Comparison of ENCODE assay signal across 17 cellular contexts in genomic region chr3:129836381-129837056, GRCh38. TPM values are rescaled to one million over a fixed set of nuclear protein-coding genes. Genes with fewer than 3 reads are reported as not detected.
DNase-seq lines count a peak whose midpoint lies in the region; ATAC-seq and TF ChIP-seq lines count a peak whose summit lies in the region.
"Had no signal": no experiment of that assay in that cellular context is flagged by ENCODE, and none has a peak within 500 bp of the region (broad histone marks: within the 10 kb centered on the region; RNA-seq: fewer than 3 reads in every experiment).

No MANE protein-coding gene starts in this region.

- no CpG with 5 or more reads among the region's 2 CpGs for WGBS in mesendoderm (ENCODE audit: extremely low coverage, insufficient coverage, low lambda C conversion rate)

- peaks cover 27% of the 10 kb centered on the region for H3K4me1 Mint-ChIP-seq in Calu3 (ENCODE audit: low read depth, unreplicated experiment)
- H3K4me1 Mint-ChIP-seq: activated B cell treated with CpG ODN at 0.5 μM for 24 hours had no signal

- H3K4me3 Mint-ChIP-seq in Calu3 (ENCODE audit: low read depth, unreplicated experiment), result no peak overlapping the region
- H3K4me3 Mint-ChIP-seq: activated B cell treated with CpG ODN at 0.5 μM for 24 hours had no signal

- H3K27ac Mint-ChIP-seq in Calu3 (ENCODE audit: unreplicated experiment), result peak overlapping the region; percentile 9
- H3K27ac Mint-ChIP-seq: activated B cell treated with CpG ODN at 0.5 μM for 24 hours had no signal

- H3K4me3 ChIP-seq in choroid plexus epithelial cell (ENCODE audit: low read depth, low read length) (no peak overlapping the region), mesendoderm (ENCODE audit: low read length) (no peak overlapping the region)
- H3K4me3 ChIP-seq: SJCRH30, upper lobe of left lung had no signal

- peak overlapping the region; percentile 5 for H4K5ac ChIP-seq in mesendoderm (ENCODE audit: low read length)

- peak overlapping the region; percentile 47 for H2BK5ac ChIP-seq in mesendoderm (ENCODE audit: low read length)

- peaks cover 1% of the 10 kb centered on the region for H3K79me2 ChIP-seq in mesendoderm (ENCODE audit: control insufficient read depth, insufficient read depth, low read length)

- BruUV-seq in Calu3 (replicated peaks; lab: Mats Ljungman, UMichigan), result no TSS peak

- H3K27ac ChIP-seq in mesendoderm (ENCODE audit: low read depth, low read length), result peak overlapping the region; percentile 65
- H3K27ac ChIP-seq: SJCRH30, upper lobe of left lung had no signal

- no peak overlapping the region for H2BK15ac ChIP-seq in mesendoderm (replicated peaks; ENCODE audit: low read depth)

- no peaks in the 10 kb centered on the region for H3K36me3 ChIP-seq in mesendoderm (ENCODE audit: control insufficient read depth, insufficient read depth, low read length)
- H3K36me3 ChIP-seq: SJCRH30, upper lobe of left lung had no signal

- peaks cover 16% of the 10 kb centered on the region for H3K36me3 Mint-ChIP-seq in Calu3 (ENCODE audit: insufficient read depth, unreplicated experiment)

- H3K27me3 ChIP-seq in mesendoderm (ENCODE audit: insufficient read depth, low read length, poor library complexity), result no peaks in the 10 kb centered on the region
- H3K27me3 ChIP-seq: SJCRH30, upper lobe of left lung had no signal

- H3K9ac ChIP-seq in mesendoderm (ENCODE audit: low read length), result peak overlapping the region; percentile 33

- no peak for ATAC-seq in HG03565 (IDR thresholded peaks at IDR 0.05; ENCODE audit: unreplicated experiment)
- ATAC-seq in GM21529 (IDR thresholded peaks at IDR 0.05; ENCODE audit: unreplicated experiment), result no peak
- ATAC-seq in GM19035 (IDR thresholded peaks at IDR 0.05; ENCODE audit: unreplicated experiment), result no peak

- H3K4me1 ChIP-seq in mesendoderm (ENCODE audit: control insufficient read depth, low read depth, low read length), result peaks cover 5% of the 10 kb centered on the region

- DNase-seq in Calu3, result no peak
- DNase-seq in Kasumi-1 (lab: John Stamatoyannopoulos, UW), result peak; percentile 8 to 10
- DNase-seq in choroid plexus epithelial cell (ENCODE audit: low read depth), result peak; percentile 20
- peak; percentile 98 for DNase-seq in mesendoderm
- DNase-seq in activated CD8-positive, alpha-beta memory T cell treated with anti-CD3 and anti-CD28 coated beads for 24 hours, result no peak
- DNase-seq: activated B cell treated with CpG ODN at 0.5 μM for 24 hours; DMS 273 treated with DMSO at 0.1 percent for 48 hours; foreskin fibroblast; KBM-7; kidney; NCI-H187 treated with DMSO at 0.1 percent for 48 hours; NK-92 treated with Interleukin-12 subunit alpha and Interleukin-12 subunit beta, amount 100 ng/mL, for 24 hours; upper lobe of left lung had no signal

- H3K9me3 Mint-ChIP-seq in Calu3 (ENCODE audit: low read depth, unreplicated experiment), result peaks cover 3% of the 10 kb centered on the region
- H3K9me3 Mint-ChIP-seq: activated B cell treated with CpG ODN at 0.5 μM for 24 hours had no signal

- CTCF ChIA-PET in Calu3 (lab: Charles Lee), result no interaction called here

- no peaks in the 10 kb centered on the region for H3K27me3 Mint-ChIP-seq in Calu3 (ENCODE audit: unreplicated experiment)
- H3K27me3 Mint-ChIP-seq: activated B cell treated with CpG ODN at 0.5 μM for 24 hours had no signal

- no peak overlapping the region for H3K4me2 ChIP-seq in mesendoderm (ENCODE audit: low read length)

- H3K4ac ChIP-seq in mesendoderm (ENCODE audit: low read depth, low read length), result peak overlapping the region; percentile 55

- no peak overlapping the region for H4K8ac ChIP-seq in mesendoderm (ENCODE audit: low read depth, low read length)

- H2BK120ac ChIP-seq in mesendoderm (ENCODE audit: low read depth, low read length), result peak overlapping the region; percentile 61

- peak overlapping the region; percentile 50 for H3K56ac ChIP-seq in mesendoderm (ENCODE audit: low read length)

- H3K18ac ChIP-seq in mesendoderm (ENCODE audit: low read length), result peak overlapping the region; percentile 90

- H2AK5ac ChIP-seq in mesendoderm (ENCODE audit: low read length), result no peak overlapping the region

- TF ChIP-seq CTCF in Calu3 (IDR thresholded peaks at IDR 0.05; ENCODE audit: unreplicated experiment) (no peak), choroid plexus epithelial cell (conservative IDR thresholded peaks at IDR 0.05; ENCODE audit: low read depth, low read length) (no peak)

- intact Hi-C loops in Calu3 (cut with micrococcal nuclease; ENCODE audit: unreplicated experiment), result no loop called here

- peaks cover 6% of the 10 kb centered on the region for H3K79me1 ChIP-seq in mesendoderm (ENCODE audit: low read length)

- no peak overlapping the region for H3K23ac ChIP-seq in mesendoderm (ENCODE audit: low read length)

RNA-seq across cellular contexts. Expression of gene TMCC1, which starts 57.0 kb away (rescaled TPM):
- 51.7 and 57.2 TPM in 2 replicates for total RNA-seq in Calu3 (2022)
- polyA plus RNA-seq in mesendoderm (2013, experiment 1 of 2), result 12.1 TPM
- polyA plus RNA-seq in mesendoderm (2013, experiment 2 of 2), result 11.6 TPM

Comparison
In these comparisons a context has a peak if more than half of its experiments do, and no peak if none do; other contexts are left out.
1. DNase-seq: peak in Kasumi-1 (2 of 2), choroid plexus epithelial cell (single experiment) and mesendoderm (single experiment); none in Calu3 (single experiment) and activated CD8-positive, alpha-beta memory T cell treated with anti-CD3 and anti-CD28 coated beads for 24 hours (single experiment).